Comparison of ENCODE assay signal across 8 cellular contexts in genomic region chr9:113111065-113111951, GRCh38. TPM values are rescaled to one million over a fixed set of nuclear protein-coding genes. Genes with fewer than 3 reads are reported as not detected.
DNase-seq lines count a peak whose midpoint lies in the region; ATAC-seq, FAIRE-seq and TF ChIP-seq lines count a peak whose summit lies in the region.
"Not testable (repeated sequence)": the region's sequence is repeated elsewhere in the genome, so short reads cannot be mapped to it uniquely, and the experiment has no call there.
"Had no signal": no experiment of that assay in that cellular context is flagged by ENCODE, and none has a peak within 500 bp of the region (broad histone marks: within the 10 kb centered on the region; RNA-seq: fewer than 3 reads in every experiment).

No MANE protein-coding gene starts in this region.

- not testable (repeated sequence) for TF ChIP-seq EP300 in ovary (IDR thresholded peaks at IDR 0.05)

- not testable (repeated sequence) for H3K4me1 ChIP-seq in right cardiac atrium (ENCODE audit: control insufficient read depth, insufficient read depth, low read length); ovary (ENCODE audit: insufficient read depth)

- CTCF ChIA-PET in RWPE1 (lab: Yijun Ruan, JAX), result interaction anchor here (0.6 to 1.8 kb wide), 16 partner anchors 11 to 634 kb away, joined by 3 to 18 read pairs (median 4); partner anchors contain the start of genes FKBP15 and SLC31A1

- not testable (repeated sequence) for H3K4me3 ChIP-seq in brain microvascular endothelial cell (ENCODE audit: low read depth, low read length); right cardiac atrium (ENCODE audit: low read length); ovary

- TF ChIP-seq CTCF in RWPE1 (conservative IDR thresholded peaks at IDR 0.05; ENCODE audit: low read depth) (peak; percentile 97), brain microvascular endothelial cell (IDR thresholded peaks at IDR 0.05; ENCODE audit: low read depth, low read length, missing control alignments) (peak; percentile 13), ovary (IDR thresholded peaks at IDR 0.05) (peak in 2 of 3 donors; percentile 69 to 82)

- peak; percentile 91 for FAIRE-seq in GM12892 (lab: Jason Lieb, UNC)

- intact Hi-C loops in right cardiac atrium (cut with DNase I), result loop anchor here in 1 of 4 donors (5.0 kb wide), 1 partner anchor 189 kb away; no protein-coding TSS in a partner anchor
- intact Hi-C loops in ovary (cut with DNase I), result loop anchor here in 1 of 4 donors (5.0 kb wide), 1 partner anchor 194 kb away; no protein-coding TSS in a partner anchor

- ATAC-seq in GM21723 (IDR thresholded peaks at IDR 0.05; ENCODE audit: unreplicated experiment) (peak; percentile 69), HG03439 (IDR thresholded peaks at IDR 0.05; ENCODE audit: unreplicated experiment) (peak; percentile 65), right cardiac atrium (peak; percentile 82 to 86)

- H3K27me3 ChIP-seq in brain microvascular endothelial cell (replicated peaks); right cardiac atrium (ENCODE audit: control insufficient read depth, insufficient read depth); ovary: not testable (repeated sequence)

- not testable (repeated sequence) for H3K36me3 ChIP-seq in brain microvascular endothelial cell (replicated peaks); ovary

- not testable (repeated sequence) for H3K9me3 ChIP-seq in right cardiac atrium (ENCODE audit: control insufficient read depth, low read length); ovary

- H3K27ac ChIP-seq in RWPE1; brain microvascular endothelial cell; right cardiac atrium (ENCODE audit: low read length); ovary: not testable (repeated sequence)

- not testable (repeated sequence) for DNase-seq in GM12892 (ENCODE audit: insufficient read length); brain microvascular endothelial cell; ovary
- DNase-seq in RWPE1 (ENCODE audit: low spot score) (peak; percentile 20), right cardiac atrium (peak in 1 of 3 donors; percentile 50)

- in situ Hi-C loops in brain microvascular endothelial cell (cut with HindIII; ENCODE audit: low pct_ligation_motif_present, low sequenced_read_pairs), result not testable (repeated sequence)

- TF ChIP-seq POLR2A in GM12892 (IDR thresholded peaks at IDR 0.05; ENCODE audit: low read depth, low read length); ovary (IDR thresholded peaks at IDR 0.05): not testable (repeated sequence)

- POLR2A ChIA-PET in RWPE1 (lab: Yijun Ruan, JAX; ENCODE audit: low non-redundant PET), result not testable (repeated sequence)

- 6% methylated on average over 10 of the region's 56 CpGs for WGBS in right cardiac atrium
- 7 to 32% (median 13%) methylated on average over 3 to 10 of the region's 56 CpGs for WGBS in ovary, 3 donors

RNA-seq across cellular contexts. Expression of gene SLC31A2, which starts 39.5 kb away (rescaled TPM):
- polyA plus RNA-seq in GM12892 (2012; ENCODE audit: missing spikeins), result 0.34 TPM
- 10 to 100 TPM in 3 of 4 donors, 1 to 10 TPM in 1; 8.8 to 10.9 (median 10.1) TPM for total RNA-seq in right cardiac atrium
- polyA plus RNA-seq in right cardiac atrium, result 11.4 TPM
- total RNA-seq in ovary, result 10 to 100 TPM in 2 of 7 donors, 1 to 10 TPM in 5; 3.4 to 21.1 (median 6.0) TPM
- polyA plus RNA-seq in ovary, result 10 to 100 TPM in 1 of 2 donors, 1 to 10 TPM in 1; 5.5 to 15.7 TPM

RNA-seq across cellular contexts. Expression of gene ZFP37, which starts 54.8 kb away (rescaled TPM):
- polyA plus RNA-seq in GM12892 (2012; ENCODE audit: missing spikeins), result 1.6 TPM
- total RNA-seq in right cardiac atrium (1 to 10 TPM; 2.3 to 2.6 (median 2.4) TPM), ovary (10 to 100 TPM in 1 of 7 donors, 1 to 10 TPM in 6; 3.7 to 11.4 (median 6.7) TPM)
- polyA plus RNA-seq in right cardiac atrium (0.93 TPM), ovary (1 to 10 TPM; 4.8 TPM)
- total RNA-seq: HT-29 had no signal

Comparison
In these comparisons a context has a peak if more than half of its experiments do, and no peak if none do; other contexts are left out.
1. CTCF ChIP-seq: peak in every context shown above with its lines; median percentile 97 in RWPE1; 76 in ovary; 13 in brain microvascular endothelial cell.